ENCODE assay signal across 1 cellular context in the genomic region with DNA sequence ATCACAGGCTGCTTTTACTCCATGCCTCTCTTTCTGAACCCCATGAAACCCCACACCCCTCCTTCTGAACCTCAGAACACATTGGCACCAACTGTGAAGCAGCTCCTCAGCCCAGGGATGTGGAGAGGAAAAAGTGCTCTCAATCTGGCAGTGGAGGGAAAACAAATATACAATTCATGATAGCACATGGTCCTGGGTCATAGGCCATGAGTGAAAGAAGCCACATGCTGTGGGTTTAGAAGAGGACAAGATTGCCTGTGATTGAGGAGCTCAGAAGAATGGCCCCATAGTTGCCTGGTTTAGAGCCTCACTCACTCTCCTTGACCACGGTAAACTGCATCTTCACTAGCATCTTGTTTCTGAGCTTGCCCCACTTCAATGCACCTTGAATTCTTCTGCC.
TF ChIP-seq lines count a peak whose summit lies in the region.

No MANE protein-coding gene starts in this region.

TF ChIP-seq in K562, 482 proteins besides CTCF, POLR2A, EP300 and RAD21 (continued from another document):
- peak; percentile 37; the same call in 1 of the 2 replicates for TF ChIP-seq MGA (IDR thresholded peaks at IDR 0.05)
- no peak for TF ChIP-seq MITF (IDR thresholded peaks at IDR 0.05)
- TF ChIP-seq SIRT6 (IDR thresholded peaks at IDR 0.05; ENCODE audit: low read depth, low read length), result no peak
- TF ChIP-seq ERF (CRISPR knock-in tag; IDR thresholded peaks at IDR 0.05), result no peak
- no peak for TF ChIP-seq JUNB (CRISPR knock-in tag; conservative IDR thresholded peaks at IDR 0.05)
- 0 out of 4 replicates have a peak, but pooled peaks have one; percentile 34 to 35 for TF ChIP-seq KDM1A (IDR thresholded peaks at IDR 0.05)
- no peak for TF ChIP-seq ETS1 (conservative IDR thresholded peaks at IDR 0.05; ENCODE audit: control insufficient read depth, low read depth, low read length)
- TF ChIP-seq, protein P1, sequence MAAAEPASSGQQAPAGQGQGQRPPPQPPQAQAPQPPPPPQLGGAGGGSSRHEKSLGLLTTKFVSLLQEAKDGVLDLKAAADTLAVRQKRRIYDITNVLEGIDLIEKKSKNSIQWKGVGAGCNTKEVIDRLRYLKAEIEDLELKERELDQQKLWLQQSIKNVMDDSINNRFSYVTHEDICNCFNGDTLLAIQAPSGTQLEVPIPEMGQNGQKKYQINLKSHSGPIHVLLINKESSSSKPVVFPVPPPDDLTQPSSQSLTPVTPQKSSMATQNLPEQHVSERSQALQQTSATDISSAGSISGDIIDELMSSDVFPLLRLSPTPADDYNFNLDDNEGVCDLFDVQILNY (CRISPR knock-in tag; IDR thresholded peaks at IDR 0.05), result no peak
- TF ChIP-seq CBFA2T2 (conservative IDR thresholded peaks at IDR 0.05), result no peak
- TF ChIP-seq MXD1 (CRISPR knock-in tag; IDR thresholded peaks at IDR 0.05; ENCODE audit: borderline replicate concordance, poor library complexity, severe bottlenecking), result no peak
- no peak for TF ChIP-seq GATA2 (CRISPR knock-in tag; IDR thresholded peaks at IDR 0.05)
- TF ChIP-seq, protein P2, sequence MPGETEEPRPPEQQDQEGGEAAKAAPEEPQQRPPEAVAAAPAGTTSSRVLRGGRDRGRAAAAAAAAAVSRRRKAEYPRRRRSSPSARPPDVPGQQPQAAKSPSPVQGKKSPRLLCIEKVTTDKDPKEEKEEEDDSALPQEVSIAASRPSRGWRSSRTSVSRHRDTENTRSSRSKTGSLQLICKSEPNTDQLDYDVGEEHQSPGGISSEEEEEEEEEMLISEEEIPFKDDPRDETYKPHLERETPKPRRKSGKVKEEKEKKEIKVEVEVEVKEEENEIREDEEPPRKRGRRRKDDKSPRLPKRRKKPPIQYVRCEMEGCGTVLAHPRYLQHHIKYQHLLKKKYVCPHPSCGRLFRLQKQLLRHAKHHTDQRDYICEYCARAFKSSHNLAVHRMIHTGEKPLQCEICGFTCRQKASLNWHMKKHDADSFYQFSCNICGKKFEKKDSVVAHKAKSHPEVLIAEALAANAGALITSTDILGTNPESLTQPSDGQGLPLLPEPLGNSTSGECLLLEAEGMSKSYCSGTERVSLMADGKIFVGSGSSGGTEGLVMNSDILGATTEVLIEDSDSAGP (CRISPR knock-in tag; IDR thresholded peaks at IDR 0.05), result no peak
- TF ChIP-seq XRCC4 (IDR thresholded peaks at IDR 0.05; ENCODE audit: extremely low read depth, insufficient read depth, insufficient read length), result no peak
- no peak for TF ChIP-seq NONO (IDR thresholded peaks at IDR 0.05; ENCODE audit: low read depth in 2 of 2, low read length in 1 of 2)
- TF ChIP-seq SREBF1 (IDR thresholded peaks at IDR 0.05; ENCODE audit: borderline replicate concordance, low read depth, low read length), result no peak
- TF ChIP-seq TAF7 (tag; IDR thresholded peaks at IDR 0.05), result no peak
